8 cellular contexts compared by ENCODE assay signal in the genomic region with DNA sequence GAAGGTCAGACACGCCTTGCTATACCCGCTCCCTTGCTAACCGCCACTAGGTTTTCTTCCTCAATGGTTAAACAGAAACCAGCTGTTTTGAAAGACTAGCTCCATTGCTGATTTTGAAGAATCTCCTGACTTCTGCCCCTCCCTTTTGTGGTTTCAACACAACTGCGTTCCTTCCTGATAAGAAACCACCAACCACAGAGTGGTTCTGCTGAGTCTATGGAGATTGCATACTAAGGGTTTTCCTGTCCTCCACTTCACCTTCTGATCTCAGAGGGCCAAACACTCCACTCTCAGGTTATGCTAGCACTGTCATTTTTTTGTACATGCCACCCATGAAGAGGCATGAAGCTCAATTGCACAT.
A peak's percentile ranks its signal among the peaks of the same experiment; 100 is the strongest.
DNase-seq lines count a peak whose midpoint lies in the region; ATAC-seq and TF ChIP-seq lines count a peak whose summit lies in the region.

No MANE protein-coding gene starts in this region.

- no peak overlapping the region for H3K27ac Mint-ChIP-seq in activated CD4-positive, alpha-beta T cell treated with anti-CD3 and anti-CD28 coated beads, Interleukin-2, amount 10 ng/mL, durations not matched to agents 7 days and 5 days
- no peak overlapping the region for H3K27ac Mint-ChIP-seq in neural progenitor cell

- no peak overlapping the region for H2AFZ ChIP-seq in neural progenitor cell (replicated peaks)

- H3K4me3 ChIP-seq in right lobe of liver (no peak overlapping the region), neural progenitor cell (no peak overlapping the region)

- ATAC-seq in GM19468 (IDR thresholded peaks at IDR 0.05; ENCODE audit: extremely low read depth, unreplicated experiment), result peak; percentile 58
- peak; percentile 44 to 59 (median 54) for ATAC-seq in right lobe of liver

- DNase-seq in EH (ENCODE audit: low read depth) (peak; percentile 32), HS-5 (ENCODE audit: low read depth) (peak; percentile 65), right lobe of liver (no peak), AG08395 (ENCODE audit: low spot score) (no peak), medulla oblongata (ENCODE audit: extremely low spot score) (no peak), neural progenitor cell (ENCODE audit: low spot score) (no peak)
- DNase-seq in activated CD4-positive, alpha-beta T cell treated with anti-CD3 and anti-CD28 coated beads, Interleukin-2, amount 10 ng/mL, durations not matched to agents 7 days and 5 days, result peak; percentile 83

- H3K79me2 ChIP-seq in neural progenitor cell (ENCODE audit: low read depth), result no peaks in the 10 kb centered on the region

- H3K4me3 Mint-ChIP-seq in activated CD4-positive, alpha-beta T cell treated with anti-CD3 and anti-CD28 coated beads, Interleukin-2, amount 10 ng/mL, durations not matched to agents 7 days and 5 days, result peak overlapping the region; percentile 35
- no peak overlapping the region for H3K4me3 Mint-ChIP-seq in neural progenitor cell

- peaks cover 79% of the 10 kb centered on the region for H3K27me3 Mint-ChIP-seq in activated CD4-positive, alpha-beta T cell treated with anti-CD3 and anti-CD28 coated beads, Interleukin-2, amount 10 ng/mL, durations not matched to agents 7 days and 5 days
- H3K27me3 Mint-ChIP-seq in neural progenitor cell (ENCODE audit: insufficient read depth, low read depth), result peaks cover 2% of the 10 kb centered on the region

- 41% methylated on average over 4 of the region's 4 CpGs for whole genome bisulfite sequencing in right lobe of liver (ENCODE audit: insufficient coverage, low coverage, low lambda C conversion rate, missing lambda C conversion rate)

- H3K4me1 ChIP-seq in right lobe of liver, result no peaks in the 10 kb centered on the region
- no peaks in the 10 kb centered on the region for H3K4me1 ChIP-seq in neural progenitor cell

- H3K9me3 Mint-ChIP-seq in activated CD4-positive, alpha-beta T cell treated with anti-CD3 and anti-CD28 coated beads, Interleukin-2, amount 10 ng/mL, durations not matched to agents 7 days and 5 days, result peaks cover 2% of the 10 kb centered on the region
- peaks cover 6% of the 10 kb centered on the region for H3K9me3 Mint-ChIP-seq in neural progenitor cell

- H3K27ac ChIP-seq in right lobe of liver (no peak overlapping the region), neural progenitor cell (no peak overlapping the region)

- H3K9ac ChIP-seq in neural progenitor cell, result no peak overlapping the region

- intact Hi-C loops in right lobe of liver (cut with DNase I), result no loop called here

- no peak for TF ChIP-seq CTCF in right lobe of liver (IDR thresholded peaks at IDR 0.05)
- no peak for TF ChIP-seq CTCF in neural progenitor cell (IDR thresholded peaks at IDR 0.05)

- H4K20me1 ChIP-seq in neural progenitor cell (ENCODE audit: low read depth), result no peaks in the 10 kb centered on the region

- H3K9me3 ChIP-seq in right lobe of liver, result no peaks in the 10 kb centered on the region
- H3K9me3 ChIP-seq in neural progenitor cell (ENCODE audit: low read depth), result no peaks in the 10 kb centered on the region

- CTCF ChIA-PET in activated CD4-positive, alpha-beta T cell treated with anti-CD3 and anti-CD28 coated beads, Interleukin-2, amount 10 ng/mL, durations not matched to agents 7 days and 5 days (lab: Charles Lee), result interaction anchor here (0.6 to 1.2 kb wide), 3 partner anchors 11 to 91 kb away, joined by 3 to 4 read pairs (median 3); no protein-coding TSS in a partner anchor

- peaks cover 20% of the 10 kb centered on the region for H3K4me1 Mint-ChIP-seq in activated CD4-positive, alpha-beta T cell treated with anti-CD3 and anti-CD28 coated beads, Interleukin-2, amount 10 ng/mL, durations not matched to agents 7 days and 5 days
- H3K4me1 Mint-ChIP-seq in neural progenitor cell, result no peaks in the 10 kb centered on the region

- no peak for TF ChIP-seq POLR2A in right lobe of liver (IDR thresholded peaks at IDR 0.05)

- no peaks in the 10 kb centered on the region for H3K36me3 ChIP-seq in right lobe of liver
- no peaks in the 10 kb centered on the region for H3K36me3 ChIP-seq in neural progenitor cell

- H3K36me3 Mint-ChIP-seq in activated CD4-positive, alpha-beta T cell treated with anti-CD3 and anti-CD28 coated beads, Interleukin-2, amount 10 ng/mL, durations not matched to agents 7 days and 5 days (ENCODE audit: low read depth), result no peaks in the 10 kb centered on the region
- no peaks in the 10 kb centered on the region for H3K36me3 Mint-ChIP-seq in neural progenitor cell

- POLR2A ChIA-PET in activated CD4-positive, alpha-beta T cell treated with anti-CD3 and anti-CD28 coated beads, Interleukin-2, amount 10 ng/mL, durations not matched to agents 7 days and 5 days (lab: Charles Lee), result no interaction called here

- H3K4me2 ChIP-seq in neural progenitor cell, result no peak overlapping the region

- no peaks in the 10 kb centered on the region for H3K27me3 ChIP-seq in right lobe of liver
- no peaks in the 10 kb centered on the region for H3K27me3 ChIP-seq in neural progenitor cell

- H3F3A ChIP-seq in neural progenitor cell (ENCODE audit: low read depth), result no peaks in the 10 kb centered on the region

Comparison
In these comparisons a context has a peak if more than half of its experiments do, and no peak if none do; other contexts are left out.
1. DNase-seq: peak in EH (single experiment), HS-5 (single experiment) and activated CD4-positive, alpha-beta T cell treated with anti-CD3 and anti-CD28 coated beads, Interleukin-2, amount 10 ng/mL, durations not matched to agents 7 days and 5 days (single experiment); none in right lobe of liver (0 of 3), AG08395 (single experiment), medulla oblongata (single experiment) and neural progenitor cell (single experiment).